ENCODE assay signal across 9 cellular contexts in genomic region chr13:76667551-76667950, GRCh38.
DNase-seq lines count a peak whose midpoint lies in the region; ATAC-seq, FAIRE-seq and TF ChIP-seq lines count a peak whose summit lies in the region.
"Had no signal": no experiment of that assay in that cellular context is flagged by ENCODE, and none has a peak within 500 bp of the region (broad histone marks: within the 10 kb centered on the region; RNA-seq: fewer than 3 reads in every experiment).

No MANE protein-coding gene starts in this region.

- no peak overlapping the region for H3K27ac ChIP-seq in sigmoid colon
- H3K27ac ChIP-seq: 22Rv1 had no signal

- peak; percentile 28 for TF ChIP-seq CTCF in epithelial cell of esophagus (IDR thresholded peaks at IDR 0.05; ENCODE audit: insufficient read depth, low read depth, low read length, missing control alignments)
- peak in 3 of 4 experiments; percentile 22 to 45 (median 33) for TF ChIP-seq CTCF in sigmoid colon (IDR thresholded peaks at IDR 0.05)

- no peak for TF ChIP-seq EP300 in sigmoid colon (IDR thresholded peaks at IDR 0.05)

- H3K9me3 ChIP-seq in sigmoid colon = no peaks in the 10 kb centered on the region

- no peak for ATAC-seq in GM21360 (IDR thresholded peaks at IDR 0.05; ENCODE audit: unreplicated experiment)

- intact Hi-C loops in sigmoid colon (cut with DNase I) = loop anchor here (5.0 kb wide), 1 partner anchor 220 kb away; the partner anchor contains the start of gene KCTD12

- H3K4me1 ChIP-seq in sigmoid colon = peaks cover 0 to 11% (median 4%) of the 10 kb centered on the region in 4 donors

- TF ChIP-seq POLR2A in sigmoid colon (IDR thresholded peaks at IDR 0.05) (no peak), GM12892 (IDR thresholded peaks at IDR 0.05; ENCODE audit: low read depth, low read length) (no peak)

- H3K27me3 ChIP-seq in sigmoid colon = no peaks in the 10 kb centered on the region

- H3K4me3 ChIP-seq in epithelial cell of esophagus (ENCODE audit: low read length) (no peak overlapping the region), sigmoid colon (no peak overlapping the region)

- peak; percentile 35 for DNase-seq in DMS153 (lab: John Stamatoyannopoulos, UW)
- no peak for DNase-seq in DMS153 treated with DMSO at 0.1 percent for 48 hours (lab: John Stamatoyannopoulos, UW; ENCODE audit: unreplicated experiment)
- peak; percentile 17 for DNase-seq in NAMALWA (ENCODE audit: low spot score)
- DNase-seq in epithelial cell of esophagus (ENCODE audit: low read depth) = peak; percentile 57
- no peak for DNase-seq in sigmoid colon
- no peak for DNase-seq in GM12892 (ENCODE audit: insufficient read length)
- DNase-seq in NCI-H446 treated with DMSO at 0.1 percent for 48 hours (lab: John Stamatoyannopoulos, UW) = no peak

- no peak for FAIRE-seq in GM12892 (lab: Jason Lieb, UNC)

- H3K36me3 ChIP-seq in sigmoid colon = no peaks in the 10 kb centered on the region

Comparison
In these comparisons a context has a peak if more than half of its experiments do, and no peak if none do; other contexts are left out.
1. DNase-seq: peak in DMS153 (single experiment), NAMALWA (single experiment) and epithelial cell of esophagus (single experiment); none in DMS153 treated with DMSO at 0.1 percent for 48 hours (single experiment), sigmoid colon (single experiment), GM12892 (single experiment) and NCI-H446 treated with DMSO at 0.1 percent for 48 hours (single experiment).